In genomic region chr11:105718641-105719040, GRCh38 we compare ENCODE assay signal across 26 cellular contexts.
DNase-seq lines count a peak whose midpoint lies in the region; TF ChIP-seq lines count a peak whose summit lies in the region.
"Had no signal": no experiment of that assay in that cellular context is flagged by ENCODE, and none has a peak within 500 bp of the region (broad histone marks: within the 10 kb centered on the region; RNA-seq: fewer than 3 reads in every experiment).

No MANE protein-coding gene starts in this region.

- TF ChIP-seq CTCF in brain (conservative IDR thresholded peaks at IDR 0.05) (no peak), thyroid gland (IDR thresholded peaks at IDR 0.05) (no peak)

- H3K9me3 ChIP-seq in thyroid gland, result no peaks in the 10 kb centered on the region
- H3K9me3 ChIP-seq: breast epithelium, esophagus squamous epithelium, gastrocnemius medialis, MG63 had no signal

- 27 to 35% methylated on average over 5 of the region's 5 CpGs for WGBS in thyroid gland, 2 donors

- no peaks in the 10 kb centered on the region for H3K36me3 Mint-ChIP-seq in brain
- H3K36me3 Mint-ChIP-seq: CD8-positive, alpha-beta T cell; stimulated activated effector memory CD8-positive, alpha-beta T cell treated with anti-CD3 and anti-CD28 coated beads, Interleukin-12 subunit alpha, Interleukin-12 subunit beta, amount 100 ng/mL, for 72 hours had no signal

- peaks cover 0 to 3% (median 0%) of the 10 kb centered on the region in 5 experiments for H3K9me3 Mint-ChIP-seq in brain
- H3K9me3 Mint-ChIP-seq: CD8-positive, alpha-beta T cell; effector memory CD8-positive, alpha-beta T cell; stimulated activated effector memory CD8-positive, alpha-beta T cell treated with anti-CD3 and anti-CD28 coated beads, Interleukin-12 subunit alpha, Interleukin-12 subunit beta, amount 100 ng/mL, for 72 hours had no signal

- peak overlapping the region; percentile 85 to 96 (median 89) for H3K27ac ChIP-seq in thyroid gland
- H3K27ac ChIP-seq: breast epithelium, coronary artery, esophagus squamous epithelium, gastrocnemius medialis had no signal

- peak overlapping the region in 3 of 5 experiments; percentile 22 to 82 (median 56) for H3K27ac Mint-ChIP-seq in brain
- H3K27ac Mint-ChIP-seq: CD8-positive, alpha-beta T cell; effector memory CD8-positive, alpha-beta T cell; stimulated activated effector memory CD8-positive, alpha-beta T cell treated with anti-CD3 and anti-CD28 coated beads, Interleukin-12 subunit alpha, Interleukin-12 subunit beta, amount 100 ng/mL, for 72 hours had no signal

- peaks cover 3% of the 10 kb centered on the region for H3K27me3 Mint-ChIP-seq in brain
- H3K27me3 Mint-ChIP-seq: effector memory CD8-positive, alpha-beta T cell had no signal

- H3K27me3 ChIP-seq in thyroid gland, result no peaks in the 10 kb centered on the region
- H3K27me3 ChIP-seq: breast epithelium, esophagus squamous epithelium, gastrocnemius medialis, MG63 had no signal

- H3K4me3 ChIP-seq in thyroid gland (replicated peaks in 1 of 3), result no peak overlapping the region
- H3K4me3 ChIP-seq: breast epithelium, coronary artery, esophagus squamous epithelium, gastrocnemius medialis, MG63 had no signal

- H3K36me3 ChIP-seq in thyroid gland, result no peaks in the 10 kb centered on the region
- H3K36me3 ChIP-seq: breast epithelium, esophagus squamous epithelium, gastrocnemius medialis, MG63 had no signal

- H3K4me3 Mint-ChIP-seq in brain, result peak overlapping the region in 1 of 5 experiments; percentile 57
- H3K4me3 Mint-ChIP-seq: CD8-positive, alpha-beta T cell; effector memory CD8-positive, alpha-beta T cell; stimulated activated effector memory CD8-positive, alpha-beta T cell treated with anti-CD3 and anti-CD28 coated beads, Interleukin-12 subunit alpha, Interleukin-12 subunit beta, amount 100 ng/mL, for 72 hours had no signal

- peak in 1 of 2 donors; percentile 47 for TF ChIP-seq POLR2A in thyroid gland (IDR thresholded peaks at IDR 0.05)
- no peak for TF ChIP-seq POLR2A in erythroblast (IDR thresholded peaks at IDR 0.05; ENCODE audit: low read length)

- DNase-seq in NCI-H2227 treated with DMSO at 0.1 percent for 48 hours (lab: John Stamatoyannopoulos, UW), result peak; percentile 2
- DNase-seq in NCI-H2227 (lab: John Stamatoyannopoulos, UW; ENCODE audit: unreplicated experiment), result no peak
- DNase-seq in kidney tubule cell (ENCODE audit: low spot score), result peak; percentile 98
- DNase-seq in thyroid gland, result peak; percentile 60 to 62
- DNase-seq in stimulated activated CD4-positive, alpha-beta T cell treated with anti-CD3 and anti-CD28 coated beads, Interleukin-4, amount 100 ng/mL, for 4 hours, result no peak
- DNase-seq in mesenteric fat pad (ENCODE audit: low spot score), result no peak
- DNase-seq in erythroblast (lab: John Stamatoyannopoulos, UW), result no peak
- DNase-seq: activated CD4-positive, CD25-positive, alpha-beta regulatory T cell treated with anti-CD3 and anti-CD28 coated beads, Interleukin-2, amount 50 U/mL, for 72 hours; activated gamma-delta T cell treated with Interleukin-2 at 50 U/mL for 16 hours; CD8-positive, alpha-beta T cell; DND-41; effector memory CD8-positive, alpha-beta T cell; esophagus squamous epithelium; gastrocnemius medialis; hypothalamus; KBM-7; NCI-H1436; NCI-H2107; NCI-H526; substantia nigra; SW 1271 had no signal

- peaks cover 8 to 16% of the 10 kb centered on the region in 2 donors for H3K4me1 ChIP-seq in thyroid gland
- H3K4me1 ChIP-seq: breast epithelium, esophagus squamous epithelium, gastrocnemius medialis had no signal

- H3K4me1 Mint-ChIP-seq in brain, result peaks cover 32% of the 10 kb centered on the region
- H3K4me1 Mint-ChIP-seq: stimulated activated effector memory CD8-positive, alpha-beta T cell treated with anti-CD3 and anti-CD28 coated beads, Interleukin-12 subunit alpha, Interleukin-12 subunit beta, amount 100 ng/mL, for 72 hours had no signal

- intact Hi-C loops in thyroid gland (cut with DNase I), result no loop called here

Comparison
In these comparisons a context has a peak if more than half of its experiments do, and no peak if none do; other contexts are left out.
1. DNase-seq: peak in NCI-H2227 treated with DMSO at 0.1 percent for 48 hours (single experiment), kidney tubule cell (single experiment) and thyroid gland (2 of 2); none in NCI-H2227 (single experiment), stimulated activated CD4-positive, alpha-beta T cell treated with anti-CD3 and anti-CD28 coated beads, Interleukin-4, amount 100 ng/mL, for 4 hours (0 of 2), mesenteric fat pad (single experiment) and erythroblast (0 of 2).